In genomic region chr1:43001434-43001833, GRCh38 we compare ENCODE assay signal across 36 cellular contexts. TPM values are rescaled to one million over a fixed set of nuclear protein-coding genes. Genes with fewer than 3 reads are reported as not detected.
DNase-seq lines count a peak whose midpoint lies in the region; ATAC-seq, FAIRE-seq and TF ChIP-seq lines count a peak whose summit lies in the region.
"Had no signal": no experiment of that assay in that cellular context is flagged by ENCODE, and none has a peak within 500 bp of the region (broad histone marks: within the 10 kb centered on the region; RNA-seq: fewer than 3 reads in every experiment).

No MANE protein-coding gene starts in this region.

- H3K27me3 Mint-ChIP-seq in Caco-2 (ENCODE audit: insufficient read depth, unreplicated experiment), result no peaks in the 10 kb centered on the region
- H3K27me3 Mint-ChIP-seq in glutamatergic neuron (ENCODE audit: unreplicated experiment), result peaks cover 1% of the 10 kb centered on the region
- H3K27me3 Mint-ChIP-seq in T-helper 2 cell treated with Interferon-gamma antibody and Interleukin-4, amounts not matched to agents 5 μg/mL and 100 μg/mL, for 36 hours (ENCODE audit: low read depth), result peaks cover 8% of the 10 kb centered on the region
- H3K27me3 Mint-ChIP-seq: B cell; CD4-positive, alpha-beta T cell; CD4-positive, CD25-positive, alpha-beta regulatory T cell had no signal

- DNase-seq in HepG2 (ENCODE audit: low spot score), result no peak
- DNase-seq in right lobe of liver, result no peak
- DNase-seq in Caco-2, result no peak
- DNase-seq in K562 (ENCODE audit: extremely low read depth in 1 of 4, low spot score in 3 of 4), result no peak
- no peak for DNase-seq in trophoblast cell
- DNase-seq in glutamatergic neuron, result no peak
- DNase-seq in T-helper 2 cell treated with Interferon-gamma antibody and Interleukin-4, amounts not matched to agents 5 μg/mL and 100 μg/mL, for 36 hours (ENCODE audit: low spot score), result no peak
- DNase-seq: 8988T; ACHN; AML-193; BE2C; C1 segment of cervical spinal cord; Calu3; CD4-positive, alpha-beta memory T cell; CD4-positive, alpha-beta T cell; CD4-positive, CD25-positive, alpha-beta regulatory T cell; CD8-positive, alpha-beta memory T cell; CD8-positive, alpha-beta T cell; COR-L47; DMS 273 treated with DMSO at 0.1 percent for 48 hours; DMS153; DMS53; DMS79; DMS79 treated with DMSO at 0.1 percent for 48 hours; DND-41; EL had no signal

- no peaks in the 10 kb centered on the region for H3K9me1 ChIP-seq in K562 (ENCODE audit: control insufficient read depth, insufficient read depth, low read length)

- TF ChIP-seq RAD21 in HepG2 (CRISPR knock-in tag; IDR thresholded peaks at IDR 0.05) (no peak), K562 (CRISPR knock-in tag; conservative IDR thresholded peaks at IDR 0.05 in 1 of 2, IDR thresholded peaks at IDR 0.05 in 1 of 2) (no peak)

- H3K79me2 ChIP-seq in HepG2 (ENCODE audit: insufficient read depth, low read length) (no peaks in the 10 kb centered on the region), K562 (ENCODE audit: control insufficient read depth, insufficient read depth, low read length) (no peaks in the 10 kb centered on the region), trophoblast cell (ENCODE audit: control insufficient read depth, insufficient read depth, low read length, poor library complexity) (peaks cover 10% of the 10 kb centered on the region)

- TF ChIP-seq EP300 in HepG2 (IDR thresholded peaks at IDR 0.05; ENCODE audit: low read depth in 2 of 2, low read length in 2 of 2) (no peak), HepG2 (CRISPR knock-in tag; IDR thresholded peaks at IDR 0.05; ENCODE audit: borderline replicate concordance) (no peak), K562 (IDR thresholded peaks at IDR 0.05; ENCODE audit: low read length) (no peak)

- CTCF ChIA-PET in HepG2 (lab: Yijun Ruan, JAX; ENCODE audit: low intra/inter-chr PET ratio, low total read pairs) (no interaction called here), Caco-2 (lab: Charles Lee) (no interaction called here), K562 (lab: Yijun Ruan, JAX; ENCODE audit: low intra/inter-chr PET ratio) (no interaction called here)

- H3K27ac Mint-ChIP-seq in Caco-2 (ENCODE audit: unreplicated experiment), result peak overlapping the region; percentile 14
- H3K27ac Mint-ChIP-seq in glutamatergic neuron (ENCODE audit: unreplicated experiment), result no peak overlapping the region
- H3K27ac Mint-ChIP-seq in T-helper 2 cell treated with Interferon-gamma antibody and Interleukin-4, amounts not matched to agents 5 μg/mL and 100 μg/mL, for 36 hours, result no peak overlapping the region
- H3K27ac Mint-ChIP-seq: B cell; CD14-positive monocyte; CD4-positive, alpha-beta T cell; CD8-positive, alpha-beta T cell had no signal

- peak overlapping the region; percentile 94 for H2BK12ac ChIP-seq in trophoblast cell (ENCODE audit: low read length)

- no peak for ATAC-seq in HepG2
- ATAC-seq in right lobe of liver, result no peak
- ATAC-seq in K562, result no peak
- ATAC-seq in GM21447 (IDR thresholded peaks at IDR 0.05; ENCODE audit: unreplicated experiment), result no peak
- ATAC-seq: A549; CD8-positive, alpha-beta T cell had no signal

- H3K4me3 Mint-ChIP-seq in Caco-2 (ENCODE audit: unreplicated experiment) (no peak overlapping the region), glutamatergic neuron (ENCODE audit: unreplicated experiment) (no peak overlapping the region)
- H3K4me3 Mint-ChIP-seq in T-helper 2 cell treated with Interferon-gamma antibody and Interleukin-4, amounts not matched to agents 5 μg/mL and 100 μg/mL, for 36 hours, result no peak overlapping the region
- H3K4me3 Mint-ChIP-seq: B cell; CD14-positive monocyte; CD4-positive, alpha-beta memory T cell; CD4-positive, alpha-beta T cell; CD4-positive, CD25-positive, alpha-beta regulatory T cell; CD8-positive, alpha-beta memory T cell; CD8-positive, alpha-beta T cell had no signal

- H3K9ac ChIP-seq in HepG2 (ENCODE audit: insufficient read depth, low read depth, low read length) (no peak overlapping the region), K562 (ENCODE audit: insufficient read depth in 1 of 2, low read depth in 2 of 2, low read length in 2 of 2) (no peak overlapping the region), trophoblast cell (ENCODE audit: low read length) (no peak overlapping the region)
- H3K9ac ChIP-seq: BLaER1; BLaER1 treated with 17β-estradiol and CSF1 and Interleukin-3, amounts not matched to agents 10 nM and 100 nM had no signal

- no peak for TF ChIP-seq POLR2A in HepG2 (IDR thresholded peaks at IDR 0.05; ENCODE audit: insufficient read depth in 1 of 2, low read depth in 2 of 2, low read length in 2 of 2)
- TF ChIP-seq POLR2A in right lobe of liver (IDR thresholded peaks at IDR 0.05), result no peak
- no peak for TF ChIP-seq POLR2A in K562 (conservative IDR thresholded peaks at IDR 0.05)

- H3K27ac ChIP-seq in HepG2 (ENCODE audit: extremely low read length, insufficient read depth, low read length) (no peak overlapping the region), right lobe of liver (no peak overlapping the region), K562 (ENCODE audit: extremely low read depth, low read depth, low read length) (no peak overlapping the region), trophoblast cell (ENCODE audit: low read depth, low read length) (no peak overlapping the region)
- H3K27ac ChIP-seq: 22Rv1; A549; BLaER1; BLaER1 treated with 17β-estradiol and CSF1 and Interleukin-3, amounts not matched to agents 10 nM and 100 nM; C4-2B had no signal

- H3K18ac ChIP-seq in trophoblast cell (ENCODE audit: low read length), result no peak overlapping the region

- H2AK5ac ChIP-seq in trophoblast cell (ENCODE audit: low read length), result peak overlapping the region; percentile 73

- no peak overlapping the region for H2BK120ac ChIP-seq in trophoblast cell (ENCODE audit: insufficient read depth, low read length, poor library complexity)

- no peak for FAIRE-seq in HepG2 (lab: Jason Lieb, UNC)
- no peak for FAIRE-seq in K562 (lab: Jason Lieb, UNC)
- FAIRE-seq: A204.1, A549, D721Med had no signal

- TF ChIP-seq CTCF in HepG2 (CRISPR knock-in tag; IDR thresholded peaks at IDR 0.05) (no peak), right lobe of liver (IDR thresholded peaks at IDR 0.05) (no peak), Caco-2 (IDR thresholded peaks at IDR 0.05; ENCODE audit: insufficient read depth in 1 of 2, low read depth in 1 of 2, low read length in 1 of 2, severe bottlenecking in 1 of 2, unreplicated experiment in 1 of 2) (no peak), K562 (IDR thresholded peaks at IDR 0.05 in 2 of 3, conservative IDR thresholded peaks at IDR 0.05 in 1 of 3; ENCODE audit: insufficient read depth in 2 of 3, low read depth in 1 of 3, low read length in 3 of 3) (no peak), glutamatergic neuron (IDR thresholded peaks at IDR 0.05; ENCODE audit: partially characterized antibody, unreplicated experiment) (no peak)

- H3K23ac ChIP-seq in trophoblast cell (ENCODE audit: low read length), result no peak overlapping the region

- no peak overlapping the region for H4K12ac ChIP-seq in trophoblast cell (ENCODE audit: low read depth, low read length)

- no peaks in the 10 kb centered on the region for H3K27me3 ChIP-seq in HepG2 (ENCODE audit: control insufficient read depth in 1 of 2, insufficient read depth in 2 of 2, low read length in 2 of 2)
- H3K27me3 ChIP-seq in right lobe of liver, result no peaks in the 10 kb centered on the region
- no peaks in the 10 kb centered on the region for H3K27me3 ChIP-seq in Caco-2 (replicated peaks; ENCODE audit: control insufficient read depth, insufficient read depth, low read length)
- no peaks in the 10 kb centered on the region; a peak in 1 of 5 replicates for H3K27me3 ChIP-seq in K562 (ENCODE audit: control insufficient read depth in 2 of 2, insufficient read depth in 2 of 2, low read length in 2 of 2)
- no peaks in the 10 kb centered on the region for H3K27me3 ChIP-seq in trophoblast cell (ENCODE audit: insufficient read depth, low read length)
- H3K27me3 ChIP-seq: BE2C; BLaER1; BLaER1 treated with 17β-estradiol and CSF1 and Interleukin-3, amounts not matched to agents 10 nM and 100 nM had no signal

- H3K36me3 Mint-ChIP-seq in Caco-2 (ENCODE audit: insufficient read depth, unreplicated experiment) (no peaks in the 10 kb centered on the region), glutamatergic neuron (ENCODE audit: unreplicated experiment) (no peaks in the 10 kb centered on the region)
- no peaks in the 10 kb centered on the region for H3K36me3 Mint-ChIP-seq in T-helper 2 cell treated with Interferon-gamma antibody and Interleukin-4, amounts not matched to agents 5 μg/mL and 100 μg/mL, for 36 hours (ENCODE audit: low read depth)
- H3K36me3 Mint-ChIP-seq: CD14-positive monocyte; CD4-positive, alpha-beta memory T cell; CD4-positive, CD25-positive, alpha-beta regulatory T cell; CD8-positive, alpha-beta memory T cell; CD8-positive, alpha-beta T cell had no signal

- in situ Hi-C loops in HepG2 (cut with HindIII; ENCODE audit: extremely low pct_ligation_motif_present, low pct_unique_long_range_greater_than_20kb), result no loop called here
- in situ Hi-C loops in K562 (cut with MboI), result no loop called here

- H3K4ac ChIP-seq in trophoblast cell (ENCODE audit: low read depth, low read length), result no peak overlapping the region

- H2BK5ac ChIP-seq in trophoblast cell (ENCODE audit: low read depth, low read length, poor library complexity), result no peak overlapping the region

- intact Hi-C loops in HepG2 (cut with micrococcal nuclease; ENCODE audit: unreplicated experiment), result loop anchor here (10.0 kb wide), 1 partner anchor 47 kb away; the partner anchor contains the start of gene SLC2A1
- intact Hi-C loops in right lobe of liver (cut with DNase I), result no loop called here
- intact Hi-C loops in Caco-2 (cut with micrococcal nuclease; ENCODE audit: unreplicated experiment), result no loop called here
- intact Hi-C loops in K562 (cut with micrococcal nuclease), result no loop called here

- no TSS peak for BruUV-seq in HepG2 (replicated peaks; lab: Mats Ljungman, UMichigan)
- no TSS peak for BruUV-seq in Caco-2 (replicated peaks; lab: Mats Ljungman, UMichigan)
- BruUV-seq in K562 (replicated peaks; lab: Mats Ljungman, UMichigan), result no TSS peak

- no peak overlapping the region for H3K4me2 ChIP-seq in HepG2 (ENCODE audit: low read depth, low read length)
- H3K4me2 ChIP-seq in K562 (ENCODE audit: insufficient read depth, low read length), result no peak overlapping the region
- H3K4me2 ChIP-seq in trophoblast cell (ENCODE audit: low read length), result no peak overlapping the region
- H3K4me2 ChIP-seq: A549; BLaER1; BLaER1 treated with 17β-estradiol and CSF1 and Interleukin-3, amounts not matched to agents 10 nM and 100 nM had no signal

- H4K8ac ChIP-seq in trophoblast cell (ENCODE audit: low read depth, low read length), result no peak overlapping the region

- H3K14ac ChIP-seq in trophoblast cell (ENCODE audit: low read length), result no peak overlapping the region

- no peak overlapping the region for H2AFZ ChIP-seq in HepG2 (ENCODE audit: low read length)
- no peak overlapping the region for H2AFZ ChIP-seq in K562 (ENCODE audit: low read depth, low read length)
- H2AFZ ChIP-seq in trophoblast cell (ENCODE audit: insufficient read depth, low read length, poor library complexity), result no peak overlapping the region

- POLR2A ChIA-PET in HepG2 (lab: Yijun Ruan, JAX), result no interaction called here
- POLR2A ChIA-PET in Caco-2 (lab: Charles Lee), result no interaction called here
- POLR2A ChIA-PET in K562 (lab: Yijun Ruan, JAX), result no interaction called here

- H4K20me1 ChIP-seq in HepG2 (ENCODE audit: insufficient read depth, low read length), result no peaks in the 10 kb centered on the region
- no peaks in the 10 kb centered on the region for H4K20me1 ChIP-seq in K562 (replicated peaks; ENCODE audit: control insufficient read depth, insufficient read depth, low read length)
- H4K20me1 ChIP-seq: BLaER1; BLaER1 treated with 17β-estradiol and CSF1 and Interleukin-3, amounts not matched to agents 10 nM and 100 nM had no signal

- no peaks in the 10 kb centered on the region for H3K36me3 ChIP-seq in HepG2 (replicated peaks in 1 of 2; ENCODE audit: control insufficient read depth in 1 of 2, insufficient read depth in 2 of 2, low read length in 2 of 2)
- no peaks in the 10 kb centered on the region for H3K36me3 ChIP-seq in right lobe of liver
- no peaks in the 10 kb centered on the region for H3K36me3 ChIP-seq in Caco-2 (ENCODE audit: control insufficient read depth, insufficient read depth, low read length)
- H3K36me3 ChIP-seq in K562 (ENCODE audit: control insufficient read depth, insufficient read depth, low read length), result no peaks in the 10 kb centered on the region
- no peaks in the 10 kb centered on the region for H3K36me3 ChIP-seq in trophoblast cell (ENCODE audit: control insufficient read depth in 1 of 2, insufficient read depth in 2 of 2, low read length in 2 of 2)
- H3K36me3 ChIP-seq: BE2C; BLaER1; BLaER1 treated with 17β-estradiol and CSF1 and Interleukin-3, amounts not matched to agents 10 nM and 100 nM had no signal

- peaks cover 24% of the 10 kb centered on the region for H3K4me1 Mint-ChIP-seq in Caco-2 (ENCODE audit: low read depth, unreplicated experiment)
- no peaks in the 10 kb centered on the region for H3K4me1 Mint-ChIP-seq in glutamatergic neuron (ENCODE audit: low read depth, unreplicated experiment)
- H3K4me1 Mint-ChIP-seq in T-helper 2 cell treated with Interferon-gamma antibody and Interleukin-4, amounts not matched to agents 5 μg/mL and 100 μg/mL, for 36 hours (ENCODE audit: low read depth), result peaks cover 2% of the 10 kb centered on the region
- H3K4me1 Mint-ChIP-seq: CD14-positive monocyte; CD4-positive, alpha-beta memory T cell; CD4-positive, CD25-positive, alpha-beta regulatory T cell; CD8-positive, alpha-beta memory T cell had no signal

- H4K91ac ChIP-seq in trophoblast cell (ENCODE audit: low read depth, low read length), result no peak overlapping the region

- H3K4me1 ChIP-seq in HepG2 (ENCODE audit: insufficient read depth, low read length), result peaks cover 40% of the 10 kb centered on the region
- no peaks in the 10 kb centered on the region for H3K4me1 ChIP-seq in right lobe of liver
- H3K4me1 ChIP-seq in Caco-2, result peaks cover 51% of the 10 kb centered on the region
- peaks cover 17 to 18% of the 10 kb centered on the region in 2 experiments; a peak in 4 of 5 replicates for H3K4me1 ChIP-seq in K562 (replicated peaks in 1 of 2; ENCODE audit: control insufficient read depth in 2 of 2, insufficient read depth in 2 of 2, low read length in 2 of 2)
- H3K4me1 ChIP-seq in trophoblast cell (ENCODE audit: control insufficient read depth in 1 of 2, insufficient read depth in 2 of 2, low read length in 2 of 2), result peaks cover 18 to 27% of the 10 kb centered on the region in 2 experiments
- H3K4me1 ChIP-seq: A549, BLaER1 had no signal

- H3K9me3 ChIP-seq in HepG2 (ENCODE audit: low read length), result no peaks in the 10 kb centered on the region
- no peaks in the 10 kb centered on the region for H3K9me3 ChIP-seq in right lobe of liver
- no peaks in the 10 kb centered on the region for H3K9me3 ChIP-seq in Caco-2
- no peaks in the 10 kb centered on the region for H3K9me3 ChIP-seq in K562 (replicated peaks; ENCODE audit: control insufficient read depth, insufficient read depth, low read depth, low read length)
- H3K9me3 ChIP-seq in trophoblast cell (ENCODE audit: insufficient read depth, low read depth, low read length), result no peaks in the 10 kb centered on the region
- H3K9me3 ChIP-seq: A549; BE2C; BLaER1; BLaER1 treated with 17β-estradiol and CSF1 and Interleukin-3, amounts not matched to agents 10 nM and 100 nM had no signal

- H3K79me1 ChIP-seq in trophoblast cell (ENCODE audit: low read length), result peaks cover 51% of the 10 kb centered on the region

- no peaks in the 10 kb centered on the region for H3K9me3 Mint-ChIP-seq in Caco-2 (ENCODE audit: unreplicated experiment)
- no peaks in the 10 kb centered on the region for H3K9me3 Mint-ChIP-seq in glutamatergic neuron (ENCODE audit: unreplicated experiment)
- H3K9me3 Mint-ChIP-seq in T-helper 2 cell treated with Interferon-gamma antibody and Interleukin-4, amounts not matched to agents 5 μg/mL and 100 μg/mL, for 36 hours, result no peaks in the 10 kb centered on the region
- H3K9me3 Mint-ChIP-seq: CD4-positive, alpha-beta memory T cell; CD4-positive, alpha-beta T cell; CD4-positive, CD25-positive, alpha-beta regulatory T cell; CD8-positive, alpha-beta memory T cell; CD8-positive, alpha-beta T cell had no signal

- no peak overlapping the region for H3K4me3 ChIP-seq in HepG2 (replicated peaks in 1 of 3; ENCODE audit: insufficient read depth in 1 of 3, low read depth in 2 of 3, low read length in 3 of 3)
- H3K4me3 ChIP-seq in right lobe of liver, result no peak overlapping the region
- H3K4me3 ChIP-seq in Caco-2 (ENCODE audit: low read depth, low read length), result no peak overlapping the region
- no peak overlapping the region for H3K4me3 ChIP-seq in K562
- no peak overlapping the region for H3K4me3 ChIP-seq in trophoblast cell (ENCODE audit: low read depth, low read length)
- H3K4me3 ChIP-seq: A549; BLaER1; BLaER1 treated with 17β-estradiol and CSF1 and Interleukin-3, amounts not matched to agents 10 nM and 100 nM had no signal

RNA-seq across cellular contexts. Expression of gene SLC2A1, which starts 42.8 kb away (rescaled TPM):
- total RNA-seq in HepG2 (2016; rRNA removed; fragmentation: Illumina TruSeq; extraction: Trizol) (54.3 and 125 TPM in 2 replicates), right lobe of liver (10 to 100 TPM in 1 of 6 experiments, 1 to 10 TPM in 4, under 1 TPM in 1; 0.74 to 34.3 (median 5.8) TPM), Caco-2 (2022) (422 and 437 TPM in 2 replicates), K562 (2014; rRNA removed) (93.1 and 145 TPM in 2 replicates), K562 (2014; rRNA removed; fragmentation: Illumina TruSeq; extraction: Trizol) (39.4 and 42.8 TPM in 2 replicates), K562 (2015; rRNA removed; fragmentation: Illumina TruSeq; extraction: Trizol) (34.9 and 37.4 TPM in 2 replicates), K562 (2021) (141 and 153 TPM in 2 replicates), glutamatergic neuron (ENCODE audit: unreplicated experiment) (25.0 TPM)
- total RNA-seq in HepG2 (2016; cell fraction: cytosol; rRNA removed; fragmentation: Illumina TruSeq; extraction: Trizol; ENCODE audit: low read depth), result 17.1 and 18.0 TPM in 2 replicates
- total RNA-seq in HepG2 (2016; cell fraction: insoluble cytoplasmic fraction; rRNA removed; fragmentation: Illumina TruSeq; extraction: Trizol), result 44.3 and 121 TPM in 2 replicates
- total RNA-seq in HepG2 (2016; cell fraction: membrane; rRNA removed; fragmentation: Illumina TruSeq; extraction: Trizol), result 38.1 and 44.0 TPM in 2 replicates
- 146 and 160 TPM in 2 replicates for total RNA-seq in HepG2 (2016; cell fraction: nucleus; rRNA removed; fragmentation: Illumina TruSeq; extraction: Trizol)
- polyA plus RNA-seq in HepG2 (2011; rRNA removed) (315 and 423 TPM in 2 replicates), K562 (2011; rRNA removed) (53.4 and 142 TPM in 2 replicates), K562 (2014; fragmentation: Illumina TruSeq; extraction: Trizol) (73.4 and 73.6 TPM in 2 replicates), K562 (2014; fragmentation: Nextera tagmentation; extraction: Ambion mirVana) (10 to 100 TPM; 12.6 to 22.9 TPM), K562 (2014; rRNA removed) (48.0 and 52.8 TPM in 2 replicates)
- 201 and 410 TPM in 2 replicates for polyA plus RNA-seq in HepG2 (2011; cell fraction: cytosol; rRNA removed)
- 305 and 663 TPM in 2 replicates for polyA plus RNA-seq in HepG2 (2011; cell fraction: nucleus; rRNA removed)
- polyA plus RNA-seq in HepG2 (2012), result 253 and 372 TPM in 2 replicates
- polyA plus RNA-seq in HepG2 (2016; cell fraction: cytosol; fragmentation: Illumina TruSeq; extraction: Trizol; ENCODE audit: low read depth), result 10.8 and 11.3 TPM in 2 replicates
- polyA plus RNA-seq in HepG2 (2016; cell fraction: insoluble cytoplasmic fraction; fragmentation: Illumina TruSeq; extraction: Trizol; ENCODE audit: low read depth), result 47.5 and 58.0 TPM in 2 replicates
- 20.7 and 24.0 TPM in 2 replicates for polyA plus RNA-seq in HepG2 (2016; cell fraction: membrane; fragmentation: Illumina TruSeq; extraction: Trizol; ENCODE audit: low read depth)
- 232 and 245 TPM in 2 replicates for polyA plus RNA-seq in HepG2 (2016; cell fraction: nucleus; fragmentation: Illumina TruSeq; extraction: Trizol; ENCODE audit: insufficient read depth, low read depth)
- polyA minus RNA-seq in HepG2 (2011; rRNA and poly(A)+ RNA removed; ENCODE audit: low replicate concordance), result 61.9 and 1,182 TPM in 2 replicates
- polyA minus RNA-seq in HepG2 (2011; cell fraction: cytosol; rRNA and poly(A)+ RNA removed), result 204 and 374 TPM in 2 replicates
- 146 and 207 TPM in 2 replicates for polyA minus RNA-seq in HepG2 (2011; cell fraction: nucleus; rRNA and poly(A)+ RNA removed)
- total RNA-seq in K562 (2011; cell fraction: chromatin; rRNA removed; ENCODE audit: low replicate concordance), result 278 and 566 TPM in 2 replicates
- 420 and 508 TPM in 2 replicates for total RNA-seq in K562 (2011; cell fraction: nucleolus; rRNA removed)
- total RNA-seq in K562 (2011; cell fraction: nucleoplasm; rRNA removed), result 435 and 495 TPM in 2 replicates
- 95.7 and 144 TPM in 2 replicates for polyA plus RNA-seq in K562 (2011; cell fraction: cytosol; rRNA removed)
- 174 and 230 TPM in 2 replicates for polyA plus RNA-seq in K562 (2011; cell fraction: nucleus; rRNA removed)
- 54.8 and 81.2 TPM in 2 replicates for polyA plus RNA-seq in K562 (2012)
- polyA minus RNA-seq in K562 (2011; rRNA and poly(A)+ RNA removed), result 56.6 and 73.8 TPM in 2 replicates
- 98.1 and 111 TPM in 2 replicates for polyA minus RNA-seq in K562 (2011; cell fraction: cytosol; rRNA and poly(A)+ RNA removed)
- 86.4 and 99.1 TPM in 2 replicates for polyA minus RNA-seq in K562 (2011; cell fraction: nucleus; rRNA and poly(A)+ RNA removed)
- polyA plus RNA-seq in trophoblast cell (2013), result 1,633 and 1,681 TPM in 2 replicates

Comparison
In these comparisons a context has a peak if more than half of its experiments do, and no peak if none do; other contexts are left out.
1. Of the 241 proteins assayed by ChIP-seq in both HepG2 and K562: peak only in HepG2: none; only in K562: none; in both: ZNF12; in neither: 240.